In the genomic region with DNA sequence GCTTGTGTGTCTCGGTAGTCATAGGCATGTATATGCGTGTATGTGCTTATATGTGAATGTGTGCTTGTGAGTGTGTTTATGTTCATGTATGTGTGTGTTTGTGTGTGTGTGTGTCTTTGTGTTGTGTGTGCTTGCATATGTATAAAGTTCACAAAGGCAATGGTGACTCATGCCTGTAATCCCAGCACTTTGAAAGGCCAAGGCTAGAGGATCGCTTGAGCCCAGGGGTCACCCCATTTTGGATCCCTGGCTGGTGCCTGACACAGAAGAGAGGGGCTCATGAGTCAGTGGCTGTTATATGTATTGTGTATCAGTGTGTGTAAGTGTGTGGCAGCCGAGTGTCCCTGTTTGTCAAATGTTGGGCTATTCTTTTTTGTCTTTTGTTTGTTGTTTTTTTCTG, we compare ENCODE assay signal across 23 cellular contexts.
DNase-seq lines count a peak whose midpoint lies in the region; ATAC-seq, FAIRE-seq and TF ChIP-seq lines count a peak whose summit lies in the region.
"Had no signal": no experiment of that assay in that cellular context is flagged by ENCODE, and none has a peak within 500 bp of the region (broad histone marks: within the 10 kb centered on the region; RNA-seq: fewer than 3 reads in every experiment).

No MANE protein-coding gene starts in this region.

- 82 to 91% (median 88%) methylated on average over 4 of the region's 4 CpGs for WGBS in stomach, 5 donors

- no peak overlapping the region for H3K4me3 Mint-ChIP-seq in activated naive CD8-positive, alpha-beta T cell treated with anti-CD3 and anti-CD28 coated beads, Interleukin-2, amount 10 ng/mL, durations not matched to agents 7 days and 5 days
- no peak overlapping the region for H3K4me3 Mint-ChIP-seq in activated naive CD8-positive, alpha-beta T cell treated with anti-CD3 and anti-CD28 coated beads for 36 hours
- H3K4me3 Mint-ChIP-seq in activated CD8-positive, alpha-beta memory T cell treated with anti-CD3 and anti-CD28 coated beads, Interleukin-2, amount 10 ng/mL, durations not matched to agents 7 days and 5 days, result no peak overlapping the region
- H3K4me3 Mint-ChIP-seq: activated CD4-positive, alpha-beta T cell treated with anti-CD3 and anti-CD28 coated beads, Interleukin-2, amount 10 ng/mL, durations not matched to agents 7 days and 5 days; activated naive CD8-positive, alpha-beta T cell; mesothelial cell of epicardium; natural killer cell treated with Interleukin-12 subunit alpha and Interleukin-12 subunit beta and Interleukin-15 and Interleukin-18, amount 100 ng/mL, for 72 hours had no signal

- H3K9me3 Mint-ChIP-seq in activated naive CD8-positive, alpha-beta T cell treated with anti-CD3 and anti-CD28 coated beads, Interleukin-2, amount 10 ng/mL, durations not matched to agents 7 days and 5 days, result no peaks in the 10 kb centered on the region
- no peaks in the 10 kb centered on the region for H3K9me3 Mint-ChIP-seq in activated naive CD8-positive, alpha-beta T cell treated with anti-CD3 and anti-CD28 coated beads for 36 hours
- H3K9me3 Mint-ChIP-seq in activated CD8-positive, alpha-beta memory T cell treated with anti-CD3 and anti-CD28 coated beads, Interleukin-2, amount 10 ng/mL, durations not matched to agents 7 days and 5 days (ENCODE audit: low read depth), result no peaks in the 10 kb centered on the region
- H3K9me3 Mint-ChIP-seq: activated CD4-positive, alpha-beta T cell treated with anti-CD3 and anti-CD28 coated beads, Interleukin-2, amount 10 ng/mL, durations not matched to agents 7 days and 5 days; mesothelial cell of epicardium; natural killer cell treated with Interleukin-12 subunit alpha and Interleukin-12 subunit beta and Interleukin-15 and Interleukin-18, amount 100 ng/mL, for 72 hours had no signal

- no peak for ATAC-seq in activated naive CD8-positive, alpha-beta T cell treated with anti-CD3 and anti-CD28 coated beads, Interleukin-2, amount 10 ng/mL, durations not matched to agents 7 days and 5 days (ENCODE audit: low read depth)
- ATAC-seq in activated CD8-positive, alpha-beta memory T cell treated with anti-CD3 and anti-CD28 coated beads, Interleukin-2, amount 10 ng/mL, durations not matched to agents 7 days and 5 days, result no peak
- ATAC-seq: natural killer cell treated with Interleukin-12 subunit alpha and Interleukin-12 subunit beta and Interleukin-15 and Interleukin-18, amount 100 ng/mL, for 72 hours had no signal

- no peak for FAIRE-seq in urothelium cell line (lab: Jason Lieb, UNC)
- FAIRE-seq: frontal cortex, small intestine had no signal

- H3K36me3 ChIP-seq in MG63 (peaks cover 94% of the 10 kb centered on the region), stomach (peaks cover 29 to 61% (median 49%) of the 10 kb centered on the region in 4 donors)

- no peak for DNase-seq in activated naive CD8-positive, alpha-beta T cell treated with anti-CD3 and anti-CD28 coated beads, Interleukin-2, amount 10 ng/mL, durations not matched to agents 7 days and 5 days
- DNase-seq in activated naive CD8-positive, alpha-beta T cell treated with anti-CD3 and anti-CD28 coated beads for 36 hours, result no peak
- DNase-seq in MG63 (peak; percentile 65), epithelial cell of esophagus (ENCODE audit: low read depth) (peak; percentile 22), stomach (no peak), DMS53 (lab: John Stamatoyannopoulos, UW) (no peak), urothelium cell line (ENCODE audit: low spot score) (no peak)
- no peak for DNase-seq in activated CD8-positive, alpha-beta memory T cell treated with anti-CD3 and anti-CD28 coated beads, Interleukin-2, amount 10 ng/mL, durations not matched to agents 7 days and 5 days
- DNase-seq: activated CD4-positive, alpha-beta T cell treated with anti-CD3 and anti-CD28 coated beads, Interleukin-2, amount 10 ng/mL, durations not matched to agents 7 days and 5 days; brain microvascular endothelial cell; cortex of kidney; DMS79; KG1; kidney glomerular epithelial cell; NCI-H1092; NCI-H2081 treated with DMSO at 0.1 percent for 48 hours; NCI-H510A treated with DMSO at 0.1 percent for 48 hours; small intestine; stimulated activated CD4-positive, alpha-beta T cell treated with anti-CD3 and anti-CD28 coated beads, Interleukin-4, amount 100 ng/mL, for 1 hour had no signal

- H3K4me1 ChIP-seq in stomach, result peaks cover 56 to 83% (median 62%) of the 10 kb centered on the region in 4 donors

- no peaks in the 10 kb centered on the region for H3K27me3 ChIP-seq in MG63
- no peaks in the 10 kb centered on the region for H3K27me3 ChIP-seq in stomach
- H3K27me3 ChIP-seq: brain microvascular endothelial cell had no signal

- H3K27me3 Mint-ChIP-seq in activated naive CD8-positive, alpha-beta T cell treated with anti-CD3 and anti-CD28 coated beads, Interleukin-2, amount 10 ng/mL, durations not matched to agents 7 days and 5 days, result no peaks in the 10 kb centered on the region
- no peaks in the 10 kb centered on the region for H3K27me3 Mint-ChIP-seq in activated naive CD8-positive, alpha-beta T cell treated with anti-CD3 and anti-CD28 coated beads for 36 hours
- H3K27me3 Mint-ChIP-seq in activated CD8-positive, alpha-beta memory T cell treated with anti-CD3 and anti-CD28 coated beads, Interleukin-2, amount 10 ng/mL, durations not matched to agents 7 days and 5 days, result no peaks in the 10 kb centered on the region
- H3K27me3 Mint-ChIP-seq: activated CD4-positive, alpha-beta T cell treated with anti-CD3 and anti-CD28 coated beads, Interleukin-2, amount 10 ng/mL, durations not matched to agents 7 days and 5 days; activated naive CD8-positive, alpha-beta T cell; natural killer cell treated with Interleukin-12 subunit alpha and Interleukin-12 subunit beta and Interleukin-15 and Interleukin-18, amount 100 ng/mL, for 72 hours had no signal

- CTCF ChIA-PET in activated CD8-positive, alpha-beta memory T cell treated with anti-CD3 and anti-CD28 coated beads, Interleukin-2, amount 10 ng/mL, durations not matched to agents 7 days and 5 days (lab: Charles Lee), result interaction anchor here (1.0 kb wide), 1 partner anchor 9 kb away, joined by 4 read pairs; no protein-coding TSS in a partner anchor

- peaks cover 7% of the 10 kb centered on the region for H3K4me1 Mint-ChIP-seq in activated naive CD8-positive, alpha-beta T cell treated with anti-CD3 and anti-CD28 coated beads, Interleukin-2, amount 10 ng/mL, durations not matched to agents 7 days and 5 days
- peaks cover 12% of the 10 kb centered on the region for H3K4me1 Mint-ChIP-seq in activated naive CD8-positive, alpha-beta T cell treated with anti-CD3 and anti-CD28 coated beads for 36 hours
- H3K4me1 Mint-ChIP-seq in activated CD8-positive, alpha-beta memory T cell treated with anti-CD3 and anti-CD28 coated beads, Interleukin-2, amount 10 ng/mL, durations not matched to agents 7 days and 5 days, result peaks cover 20% of the 10 kb centered on the region

- intact Hi-C loops in stomach (cut with DNase I; ENCODE audit: low total_unique reads), result loop anchor here (10.0 kb wide), 1 partner anchor 134 kb away; the partner anchor contains the start of gene CEP20

- H3K27ac ChIP-seq in stomach, result peak overlapping the region in 4 of 5 donors; percentile 61 to 91 (median 68)

- H3K36me3 Mint-ChIP-seq in activated naive CD8-positive, alpha-beta T cell treated with anti-CD3 and anti-CD28 coated beads, Interleukin-2, amount 10 ng/mL, durations not matched to agents 7 days and 5 days, result peaks cover 36% of the 10 kb centered on the region
- peaks cover 43% of the 10 kb centered on the region for H3K36me3 Mint-ChIP-seq in activated naive CD8-positive, alpha-beta T cell treated with anti-CD3 and anti-CD28 coated beads for 36 hours
- H3K36me3 Mint-ChIP-seq in activated CD8-positive, alpha-beta memory T cell treated with anti-CD3 and anti-CD28 coated beads, Interleukin-2, amount 10 ng/mL, durations not matched to agents 7 days and 5 days, result peaks cover 41% of the 10 kb centered on the region

- POLR2A ChIA-PET in activated naive CD8-positive, alpha-beta T cell treated with anti-CD3 and anti-CD28 coated beads, Interleukin-2, amount 10 ng/mL, durations not matched to agents 7 days and 5 days (lab: Charles Lee), result no interaction called here

- H3K9me3 ChIP-seq in MG63, result no peaks in the 10 kb centered on the region
- H3K9me3 ChIP-seq in stomach, result no peaks in the 10 kb centered on the region

- no peak for TF ChIP-seq EP300 in stomach (IDR thresholded peaks at IDR 0.05)

- no peak for TF ChIP-seq POLR2A in stomach (IDR thresholded peaks at IDR 0.05)

- peak overlapping the region; percentile 13 for H3K27ac Mint-ChIP-seq in activated naive CD8-positive, alpha-beta T cell treated with anti-CD3 and anti-CD28 coated beads, Interleukin-2, amount 10 ng/mL, durations not matched to agents 7 days and 5 days
- H3K27ac Mint-ChIP-seq in activated naive CD8-positive, alpha-beta T cell treated with anti-CD3 and anti-CD28 coated beads for 36 hours, result no peak overlapping the region
- no peak overlapping the region for H3K27ac Mint-ChIP-seq in activated CD8-positive, alpha-beta memory T cell treated with anti-CD3 and anti-CD28 coated beads, Interleukin-2, amount 10 ng/mL, durations not matched to agents 7 days and 5 days
- H3K27ac Mint-ChIP-seq: activated CD4-positive, alpha-beta T cell treated with anti-CD3 and anti-CD28 coated beads, Interleukin-2, amount 10 ng/mL, durations not matched to agents 7 days and 5 days; activated naive CD8-positive, alpha-beta T cell; mesothelial cell of epicardium had no signal

- TF ChIP-seq CTCF in epithelial cell of esophagus (IDR thresholded peaks at IDR 0.05; ENCODE audit: insufficient read depth, low read depth, low read length, missing control alignments), result no peak
- no peak for TF ChIP-seq CTCF in stomach (IDR thresholded peaks at IDR 0.05)

- H3K4me3 ChIP-seq in MG63, result no peak overlapping the region
- no peak overlapping the region for H3K4me3 ChIP-seq in epithelial cell of esophagus (ENCODE audit: low read length)
- H3K4me3 ChIP-seq in stomach, result no peak overlapping the region

Comparison
In these comparisons a context has a peak if more than half of its experiments do, and no peak if none do; other contexts are left out.
1. DNase-seq: peak in MG63 (single experiment) and epithelial cell of esophagus (single experiment); none in activated naive CD8-positive, alpha-beta T cell treated with anti-CD3 and anti-CD28 coated beads, Interleukin-2, amount 10 ng/mL, durations not matched to agents 7 days and 5 days (single experiment), activated naive CD8-positive, alpha-beta T cell treated with anti-CD3 and anti-CD28 coated beads for 36 hours (single experiment), stomach (single experiment), activated CD8-positive, alpha-beta memory T cell treated with anti-CD3 and anti-CD28 coated beads, Interleukin-2, amount 10 ng/mL, durations not matched to agents 7 days and 5 days (single experiment), DMS53 (single experiment) and urothelium cell line (single experiment).